8 cellular contexts compared by ENCODE assay signal in the genomic region with DNA sequence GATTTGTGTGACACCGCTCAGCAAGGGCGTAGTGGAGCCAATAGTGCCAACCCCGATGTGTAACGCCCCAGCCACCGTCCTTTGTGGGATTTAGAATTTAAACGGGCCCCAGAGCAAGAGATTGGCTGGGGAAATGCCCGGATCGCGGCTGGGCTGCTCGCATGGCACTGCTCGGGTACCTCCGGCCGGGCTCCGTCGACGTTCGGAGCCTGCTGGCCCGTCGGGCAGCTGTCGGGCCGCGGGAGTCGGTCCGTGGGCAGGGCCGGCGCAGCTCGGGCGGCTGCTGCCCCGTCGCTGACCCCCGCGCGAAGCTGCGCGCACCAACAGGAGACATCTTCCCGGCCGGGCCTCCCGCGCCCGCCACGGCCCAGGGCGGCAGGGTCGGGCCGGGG. TPM values are rescaled to one million over a fixed set of nuclear protein-coding genes. Genes with fewer than 3 reads are reported as not detected.
A peak's percentile ranks its signal among the peaks of the same experiment; 100 is the strongest.
DNase-seq lines count a peak whose midpoint lies in the region; ATAC-seq and TF ChIP-seq lines count a peak whose summit lies in the region.

No MANE protein-coding gene starts in this region.

- no peaks in the 10 kb centered on the region for H3K36me3 ChIP-seq in GM23248 (ENCODE audit: low read depth)
- H3K36me3 ChIP-seq in left lung, result no peaks in the 10 kb centered on the region

- no peak overlapping the region for H3K9ac ChIP-seq in GM23248

- H3K27ac Mint-ChIP-seq in T-helper 1 cell treated with Interleukin-12 subunit alpha and Interleukin-12 subunit beta and Interleukin-4 antibody, amounts not matched to agents 30 μg/mL and 1 μg/mL, for 36 hours, result peak overlapping the region; percentile 69

- H3K4me1 ChIP-seq in GM23248 (ENCODE audit: insufficient read depth) (peaks cover 10% of the 10 kb centered on the region; the same call in 1 of the 2 replicates), left lung (peaks cover 18 to 34% of the 10 kb centered on the region in 2 donors)

- H3K27ac ChIP-seq in GM23248 (no peak overlapping the region), caudate nucleus (ENCODE audit: low read depth, low read length) (peak overlapping the region; percentile 27), left lung (peak overlapping the region; percentile 97)

- peak overlapping the region; percentile 74 for H2AFZ ChIP-seq in GM23248

- H3K36me3 Mint-ChIP-seq in T-helper 1 cell treated with Interleukin-12 subunit alpha and Interleukin-12 subunit beta and Interleukin-4 antibody, amounts not matched to agents 30 μg/mL and 1 μg/mL, for 36 hours (ENCODE audit: low read depth), result peaks cover 13% of the 10 kb centered on the region

- H3K4me3 ChIP-seq in GM23248 (no peak overlapping the region), left lung (peak overlapping the region; percentile 11 to 84)

- no peaks in the 10 kb centered on the region for H3K9me3 ChIP-seq in GM23248 (ENCODE audit: low read depth)
- no peaks in the 10 kb centered on the region for H3K9me3 ChIP-seq in left lung

- peaks cover 31% of the 10 kb centered on the region for H3K79me2 ChIP-seq in GM23248 (ENCODE audit: insufficient read depth)

- no peaks in the 10 kb centered on the region for H3K9me3 Mint-ChIP-seq in T-helper 1 cell treated with Interleukin-12 subunit alpha and Interleukin-12 subunit beta and Interleukin-4 antibody, amounts not matched to agents 30 μg/mL and 1 μg/mL, for 36 hours

- TF ChIP-seq CTCF in left lung (IDR thresholded peaks at IDR 0.05), result no peak

- peaks cover 21% of the 10 kb centered on the region for H3K4me1 Mint-ChIP-seq in T-helper 1 cell treated with Interleukin-12 subunit alpha and Interleukin-12 subunit beta and Interleukin-4 antibody, amounts not matched to agents 30 μg/mL and 1 μg/mL, for 36 hours (ENCODE audit: low read depth)

- H3K9me2 ChIP-seq in GM23248 (ENCODE audit: insufficient read depth), result no peaks in the 10 kb centered on the region

- intact Hi-C loops in left lung (cut with DNase I), result no loop called here

- ATAC-seq in left lung (no peak), HG03571 (IDR thresholded peaks at IDR 0.05; ENCODE audit: unreplicated experiment) (no peak), GM18867 (IDR thresholded peaks at IDR 0.05; ENCODE audit: unreplicated experiment) (no peak)

- H3F3A ChIP-seq in GM23248 (ENCODE audit: insufficient read depth), result peaks cover 27% of the 10 kb centered on the region

- DNase-seq in GM23248, result peak; percentile 31
- peak in 14 of 61 donors; percentile 5 to 52 (median 16) for DNase-seq in caudate nucleus (lab: John Stamatoyannopoulos, UW)
- DNase-seq in left lung, result peak; percentile 41 to 89
- peak; percentile 21 for DNase-seq in stimulated activated CD8-positive, alpha-beta memory T cell treated with anti-CD3 and anti-CD28 coated beads, Interleukin-12 subunit alpha, Interleukin-12 subunit beta, amount 100 ng/mL, for 4 hours (ENCODE audit: low read depth)
- DNase-seq in NCI-H1930 (lab: John Stamatoyannopoulos, UW), result no peak

- H3K4me3 Mint-ChIP-seq in T-helper 1 cell treated with Interleukin-12 subunit alpha and Interleukin-12 subunit beta and Interleukin-4 antibody, amounts not matched to agents 30 μg/mL and 1 μg/mL, for 36 hours, result peak overlapping the region; percentile 71

- H3K27me3 ChIP-seq in GM23248 (replicated peaks; ENCODE audit: insufficient read depth) (no peaks in the 10 kb centered on the region), left lung (no peaks in the 10 kb centered on the region)

- in situ Hi-C loops in GM23248 (cut with MboI), result no loop called here

- 25 to 32% methylated on average over 24 to 37 of the region's 44 CpGs for WGBS in GM23248 (ENCODE audit: low coverage in 1 of 2, low lambda C conversion rate in 2 of 2, missing lambda C conversion rate in 2 of 2), 2 experiments

- no peak overlapping the region for H3K4me2 ChIP-seq in GM23248 (ENCODE audit: unreplicated experiment)

- H4K20me1 ChIP-seq in GM23248 (ENCODE audit: insufficient read depth), result peaks cover under 1% of the 10 kb centered on the region; the same call in 1 of the 2 replicates

- H3K27me3 Mint-ChIP-seq in T-helper 1 cell treated with Interleukin-12 subunit alpha and Interleukin-12 subunit beta and Interleukin-4 antibody, amounts not matched to agents 30 μg/mL and 1 μg/mL, for 36 hours (ENCODE audit: low read depth), result peaks cover 7% of the 10 kb centered on the region

RNA-seq across cellular contexts. Expression of a gene that starts 1.4 kb away (rescaled TPM):
- 23.4 and 34.4 TPM in 2 replicates for total RNA-seq in GM23248 (2014; rRNA removed; shearing (Covaris generic))
- 10.9 and 12.1 TPM in 2 replicates for polyA plus RNA-seq in GM23248 (2016; fragmentation: Nextera tagmentation; extraction: Ambion mirVana)
- 10 to 100 TPM; 71.0 to 85.4 TPM for total RNA-seq in left lung

Comparison
In these comparisons a context has a peak if more than half of its experiments do, and no peak if none do; other contexts are left out.
1. DNase-seq: peak in GM23248 (single experiment), left lung (2 of 2) and stimulated activated CD8-positive, alpha-beta memory T cell treated with anti-CD3 and anti-CD28 coated beads, Interleukin-12 subunit alpha, Interleukin-12 subunit beta, amount 100 ng/mL, for 4 hours (single experiment); none in NCI-H1930 (0 of 2).